ENCODE assay signal across 1 cellular context in genomic region chr7:156666368-156667109, GRCh38.
TF ChIP-seq lines count a peak whose summit lies in the region.

No MANE protein-coding gene starts in this region.

TF ChIP-seq in IMR-90, 13 proteins besides CTCF, POLR2A, EP300 and RAD21:
- TF ChIP-seq BHLHE40 (IDR thresholded peaks at IDR 0.05; ENCODE audit: low read depth, low read length) (no peak), MAFK (IDR thresholded peaks at IDR 0.05; ENCODE audit: low read depth, low read length) (no peak), RFX5 (IDR thresholded peaks at IDR 0.05; ENCODE audit: low read depth, low read length) (no peak), MXI1 (IDR thresholded peaks at IDR 0.05; ENCODE audit: borderline replicate concordance, low read depth, low read length) (no peak), CHD1 (IDR thresholded peaks at IDR 0.05; ENCODE audit: low read depth, low read length) (no peak), SMC3 (IDR thresholded peaks at IDR 0.05; ENCODE audit: low read depth, low read length) (no peak), USF2 (IDR thresholded peaks at IDR 0.05; ENCODE audit: low read depth, low read length) (no peak), FOS (IDR thresholded peaks at IDR 0.05; ENCODE audit: low read depth, low read length) (no peak), RCOR1 (IDR thresholded peaks at IDR 0.05; ENCODE audit: insufficient replicate concordance, low read length) (no peak), MAZ (IDR thresholded peaks at IDR 0.05; ENCODE audit: borderline replicate concordance, low read depth, low read length) (no peak), CEBPB (IDR thresholded peaks at IDR 0.05; ENCODE audit: low read depth, low read length) (no peak), ELK1 (IDR thresholded peaks at IDR 0.05; ENCODE audit: borderline replicate concordance, low read depth, low read length) (no peak), NFE2L2 (IDR thresholded peaks at IDR 0.05; ENCODE audit: low read depth, low read length) (no peak)
